Comparison of ENCODE assay signal across 1 cellular context in genomic region chr1:224042557-224043118, GRCh38.
TF ChIP-seq lines count a peak whose summit lies in the region.

No MANE protein-coding gene starts in this region.

TF ChIP-seq in GM23338, 12 proteins besides CTCF, POLR2A, EP300 and RAD21 (continued from another document):
- TF ChIP-seq ZNF462 (CRISPR knock-in tag; IDR thresholded peaks at IDR 0.05) (no peak), STAT1 (IDR thresholded peaks at IDR 0.05; ENCODE audit: unreplicated experiment) (no peak), JUNB (IDR thresholded peaks at IDR 0.05; ENCODE audit: unreplicated experiment) (no peak), REST (IDR thresholded peaks at IDR 0.05; ENCODE audit: unreplicated experiment) (no peak), ETS1 (IDR thresholded peaks at IDR 0.05) (no peak)
